In the genomic region with DNA sequence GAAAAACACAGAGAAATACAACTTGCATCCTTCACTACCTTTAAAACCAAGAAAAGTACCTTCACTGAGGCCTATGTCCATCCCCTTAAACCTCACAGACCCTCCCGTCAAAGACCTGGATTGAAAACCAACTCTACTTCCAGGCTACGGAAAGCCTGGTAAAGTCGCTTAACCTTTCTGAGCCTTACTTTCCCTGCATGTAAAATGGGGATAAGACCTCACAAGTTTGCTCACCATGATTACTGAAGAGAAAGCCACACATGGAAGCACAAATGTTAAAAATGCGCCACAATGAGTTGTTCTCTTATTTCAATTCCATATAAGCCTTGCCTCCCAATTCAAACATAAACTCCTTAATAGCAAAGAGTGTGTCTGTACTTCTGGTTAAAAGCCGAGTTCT, we compare ENCODE assay signal across 11 cellular contexts. TPM values are rescaled to one million over a fixed set of nuclear protein-coding genes. Genes with fewer than 3 reads are reported as not detected.
DNase-seq lines count a peak whose midpoint lies in the region; ATAC-seq and TF ChIP-seq lines count a peak whose summit lies in the region.
"Had no signal": no experiment of that assay in that cellular context is flagged by ENCODE, and none has a peak within 500 bp of the region (broad histone marks: within the 10 kb centered on the region; RNA-seq: fewer than 3 reads in every experiment).

No MANE protein-coding gene starts in this region.

- DNase-seq in activated naive CD4-positive, alpha-beta T cell treated with anti-CD3 and anti-CD28 coated beads, Interleukin-2, amount 10 ng/mL, durations not matched to agents 7 days and 5 days = no peak
- no peak for DNase-seq in activated naive CD4-positive, alpha-beta T cell treated with Interleukin-2 at 50 U/mL for 16 hours
- no peak for DNase-seq in ascending aorta (ENCODE audit: low spot score in 2 of 2)
- DNase-seq in type B pancreatic cell (ENCODE audit: extremely low spot score, unreplicated experiment) = no peak
- DNase-seq: foreskin keratinocyte, NCI-H2081 treated with DMSO at 0.1 percent for 48 hours, Peyer's patch had no signal

- peak overlapping the region; percentile 68 to 80 for H3K27ac ChIP-seq in ascending aorta
- peak overlapping the region; percentile 91 for H3K27ac ChIP-seq in muscle layer of colon (ENCODE audit: low read depth, low read length)
- H3K27ac ChIP-seq: foreskin keratinocyte had no signal

- peaks cover 71 to 95% of the 10 kb centered on the region in 2 donors for H3K4me1 ChIP-seq in ascending aorta
- peaks cover 98% of the 10 kb centered on the region for H3K4me1 ChIP-seq in muscle layer of colon (ENCODE audit: insufficient read depth, low read length)

- H3K27me3 Mint-ChIP-seq in activated naive CD4-positive, alpha-beta T cell treated with anti-CD3 and anti-CD28 coated beads, Interleukin-2, amount 10 ng/mL, durations not matched to agents 7 days and 5 days = peaks cover 4% of the 10 kb centered on the region
- H3K27me3 Mint-ChIP-seq in type B pancreatic cell = no peaks in the 10 kb centered on the region

- H3K36me3 ChIP-seq in ascending aorta (peaks cover 33 to 42% of the 10 kb centered on the region in 2 donors), muscle layer of colon (ENCODE audit: insufficient read depth, low read length) (peaks cover 53% of the 10 kb centered on the region)
- H3K36me3 ChIP-seq: Peyer's patch had no signal

- peaks cover 23% of the 10 kb centered on the region for H3K9me3 Mint-ChIP-seq in activated naive CD4-positive, alpha-beta T cell treated with anti-CD3 and anti-CD28 coated beads, Interleukin-2, amount 10 ng/mL, durations not matched to agents 7 days and 5 days
- no peaks in the 10 kb centered on the region for H3K9me3 Mint-ChIP-seq in type B pancreatic cell

- intact Hi-C loops in ascending aorta (cut with DNase I) = loop anchor here (10.0 kb wide), 1 partner anchor 56 kb away; no protein-coding TSS in a partner anchor

- peaks cover 82% of the 10 kb centered on the region for H3K4me1 Mint-ChIP-seq in activated naive CD4-positive, alpha-beta T cell treated with anti-CD3 and anti-CD28 coated beads, Interleukin-2, amount 10 ng/mL, durations not matched to agents 7 days and 5 days
- H3K4me1 Mint-ChIP-seq in type B pancreatic cell (ENCODE audit: unreplicated experiment) = peaks cover 74% of the 10 kb centered on the region

- CTCF ChIA-PET in activated naive CD4-positive, alpha-beta T cell treated with anti-CD3 and anti-CD28 coated beads, Interleukin-2, amount 10 ng/mL, durations not matched to agents 7 days and 5 days (lab: Charles Lee) = no interaction called here

- H3K9ac ChIP-seq in muscle layer of colon (ENCODE audit: low read length) = peak overlapping the region; percentile 33

- H3K4me3 ChIP-seq in ascending aorta (peak overlapping the region in 1 of 2 donors; percentile 78), muscle layer of colon (ENCODE audit: low read depth in 1 of 2, low read length in 2 of 2) (peak overlapping the region in 1 of 2 donors; percentile 4)
- H3K4me3 ChIP-seq: Peyer's patch had no signal

- no peaks in the 10 kb centered on the region for H3K27me3 ChIP-seq in ascending aorta
- H3K27me3 ChIP-seq in muscle layer of colon (ENCODE audit: control insufficient read depth in 1 of 2, insufficient read depth in 2 of 2, low read length in 2 of 2) = no peaks in the 10 kb centered on the region
- H3K27me3 ChIP-seq: foreskin keratinocyte, Peyer's patch had no signal

- H3K27ac Mint-ChIP-seq in activated naive CD4-positive, alpha-beta T cell treated with anti-CD3 and anti-CD28 coated beads, Interleukin-2, amount 10 ng/mL, durations not matched to agents 7 days and 5 days = peak overlapping the region; percentile 90
- peak overlapping the region; percentile 66 for H3K27ac Mint-ChIP-seq in type B pancreatic cell

- TF ChIP-seq CTCF in ascending aorta (IDR thresholded peaks at IDR 0.05) (no peak), type B pancreatic cell (conservative IDR thresholded peaks at IDR 0.05) (no peak)

- H3K36me3 Mint-ChIP-seq in activated naive CD4-positive, alpha-beta T cell treated with anti-CD3 and anti-CD28 coated beads, Interleukin-2, amount 10 ng/mL, durations not matched to agents 7 days and 5 days = peaks cover 53% of the 10 kb centered on the region
- H3K36me3 Mint-ChIP-seq in type B pancreatic cell = peaks cover 25% of the 10 kb centered on the region

- no peaks in the 10 kb centered on the region for H3K9me3 ChIP-seq in ascending aorta
- no peaks in the 10 kb centered on the region for H3K9me3 ChIP-seq in muscle layer of colon (ENCODE audit: low read length)
- H3K9me3 ChIP-seq: Peyer's patch had no signal

- no peak for ATAC-seq in GM19452 (IDR thresholded peaks at IDR 0.05; ENCODE audit: unreplicated experiment)
- ATAC-seq in HG03439 (IDR thresholded peaks at IDR 0.05; ENCODE audit: unreplicated experiment) = no peak
- ATAC-seq in GM18498 (IDR thresholded peaks at IDR 0.05; ENCODE audit: unreplicated experiment) = no peak
- ATAC-seq: foreskin keratinocyte had no signal

- H3K4me3 Mint-ChIP-seq in activated naive CD4-positive, alpha-beta T cell treated with anti-CD3 and anti-CD28 coated beads, Interleukin-2, amount 10 ng/mL, durations not matched to agents 7 days and 5 days = peak overlapping the region; percentile 61
- H3K4me3 Mint-ChIP-seq in type B pancreatic cell = no peak overlapping the region

RNA-seq across cellular contexts. Expression of a gene that starts 8.4 kb away (rescaled TPM):
- 814 TPM for total RNA-seq in ascending aorta
- 128 and 176 TPM in 2 replicates for total RNA-seq in type B pancreatic cell (ENCODE audit: low replicate concordance)
